8 cellular contexts compared by ENCODE assay signal in the genomic region with DNA sequence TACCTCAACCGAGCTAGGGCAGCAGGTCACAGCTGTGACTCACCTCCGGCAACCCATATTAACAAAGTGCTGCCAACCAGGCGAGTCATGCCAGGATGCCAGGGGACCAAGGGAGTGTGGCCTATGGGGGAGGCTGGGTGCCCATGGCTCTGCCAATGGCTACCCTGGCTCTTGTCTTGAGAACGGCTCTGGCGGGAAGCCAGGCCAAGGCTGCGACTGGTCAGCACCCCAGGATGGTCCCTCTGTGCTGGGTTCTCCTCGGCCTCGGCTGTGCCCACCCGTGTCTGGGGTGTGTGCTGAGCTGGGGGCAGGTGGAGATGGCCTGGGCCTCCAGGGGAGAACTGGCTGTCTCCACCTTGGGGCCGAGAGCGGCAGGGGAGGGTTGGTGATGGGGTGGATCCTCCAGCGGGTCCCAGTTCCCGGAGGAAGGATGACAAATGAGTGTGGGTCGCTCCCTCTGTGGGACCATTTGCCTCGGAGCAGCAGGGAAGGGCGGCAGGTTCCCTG.
DNase-seq lines count a peak whose midpoint lies in the region; ATAC-seq and TF ChIP-seq lines count a peak whose summit lies in the region.

No MANE protein-coding gene starts in this region.

- H3K4me3 ChIP-seq in iPS-20b (ENCODE audit: low read length) (peak overlapping the region; percentile 70; the same call in 1 of the 2 replicates), suprapubic skin (peak overlapping the region; percentile 83)

- ATAC-seq in HG03135 (IDR thresholded peaks at IDR 0.05; ENCODE audit: unreplicated experiment) (peak; percentile 15), HG02642 (IDR thresholded peaks at IDR 0.05; ENCODE audit: poor library complexity, unreplicated experiment) (no peak), HG02798 (IDR thresholded peaks at IDR 0.05; ENCODE audit: poor library complexity, unreplicated experiment) (no peak)

- no peak for TF ChIP-seq EP300 in suprapubic skin (IDR thresholded peaks at IDR 0.05)

- no peak for TF ChIP-seq POLR2A in suprapubic skin (IDR thresholded peaks at IDR 0.05)

- no peak for TF ChIP-seq CTCF in suprapubic skin (IDR thresholded peaks at IDR 0.05)

- WGBS in suprapubic skin = 20% methylated on average over 12 of the region's 16 CpGs

- H3K36me3 ChIP-seq in iPS-20b (ENCODE audit: insufficient read depth, low read depth, low read length) = no peaks in the 10 kb centered on the region
- no peaks in the 10 kb centered on the region for H3K36me3 ChIP-seq in suprapubic skin

- H3K27ac ChIP-seq in iPS-20b (ENCODE audit: low read length) (no peak overlapping the region), suprapubic skin (no peak overlapping the region)

- peak; percentile 83 for DNase-seq in Caki2 (ENCODE audit: low read depth)
- peak; percentile 38 to 48 for DNase-seq in activated T-cell treated with anti-CD3 and anti-CD28 coated beads, Interleukin-2, amount 50 U/mL, for 48 hours
- DNase-seq in suprapubic skin (ENCODE audit: low spot score in 2 of 2) = peak in 1 of 2 donors; percentile 70
- DNase-seq in SHP77 (lab: John Stamatoyannopoulos, UW) = no peak

- H3K9me3 ChIP-seq in iPS-20b (ENCODE audit: insufficient read depth, low read depth, low read length) = peaks cover under 1% of the 10 kb centered on the region; the same call in 1 of the 2 replicates
- H3K9me3 ChIP-seq in suprapubic skin = no peaks in the 10 kb centered on the region

- peaks cover 43% of the 10 kb centered on the region for H3K27me3 ChIP-seq in iPS-20b (ENCODE audit: insufficient read depth, low read length)
- no peaks in the 10 kb centered on the region for H3K27me3 ChIP-seq in suprapubic skin

- peaks cover 20% of the 10 kb centered on the region for H3K4me1 ChIP-seq in iPS-20b (ENCODE audit: insufficient read depth, low read length)
- H3K4me1 ChIP-seq in suprapubic skin = peaks cover 29% of the 10 kb centered on the region

- H3K9ac ChIP-seq in iPS-20b (ENCODE audit: low read depth, low read length) = peak overlapping the region; percentile 13; the same call in 1 of the 2 replicates

- in situ Hi-C loops in Caki2 (cut with HindIII; ENCODE audit: low pct_unique_long_range_greater_than_20kb, low sequenced_read_pairs) = no loop called here

Comparison
In these comparisons a context has a peak if more than half of its experiments do, and no peak if none do; other contexts are left out.
1. DNase-seq: peak in Caki2 (single experiment) and activated T-cell treated with anti-CD3 and anti-CD28 coated beads, Interleukin-2, amount 50 U/mL, for 48 hours (2 of 2); none in SHP77 (0 of 2).